13 cellular contexts compared by ENCODE assay signal in genomic region chr3:122969585-122970453, GRCh38. TPM values are rescaled to one million over a fixed set of nuclear protein-coding genes. Genes with fewer than 3 reads are reported as not detected.
DNase-seq lines count a peak whose midpoint lies in the region; ATAC-seq and TF ChIP-seq lines count a peak whose summit lies in the region.
"Had no signal": no experiment of that assay in that cellular context is flagged by ENCODE, and none has a peak within 500 bp of the region (broad histone marks: within the 10 kb centered on the region; RNA-seq: fewer than 3 reads in every experiment).

No MANE protein-coding gene starts in this region.

- peak; percentile 11; the same call in 2 of the 3 replicates for ATAC-seq in SK-N-SH treated with all-trans-retinoic acid at 6 μM for 48 hours
- no peak for ATAC-seq in foreskin keratinocyte
- ATAC-seq in GM21528 (IDR thresholded peaks at IDR 0.05; ENCODE audit: low FRiP score, unreplicated experiment) = no peak
- no peak for ATAC-seq in activated CD8-positive, alpha-beta T cell treated with anti-CD3 and anti-CD28 coated beads for 36 hours
- ATAC-seq: K562, T-cell had no signal

- H3K9me3 Mint-ChIP-seq in activated CD8-positive, alpha-beta T cell treated with anti-CD3 and anti-CD28 coated beads for 36 hours = no peaks in the 10 kb centered on the region
- H3K9me3 Mint-ChIP-seq: activated naive CD8-positive, alpha-beta T cell treated with anti-CD3 and anti-CD28 coated beads for 36 hours; T-cell had no signal

- no peak overlapping the region for H3K4me3 Mint-ChIP-seq in activated CD8-positive, alpha-beta T cell treated with anti-CD3 and anti-CD28 coated beads for 36 hours
- H3K4me3 Mint-ChIP-seq: activated naive CD8-positive, alpha-beta T cell treated with anti-CD3 and anti-CD28 coated beads for 36 hours; T-cell had no signal

- POLR2A ChIA-PET in HEK293 (lab: Yijun Ruan, JAX) = no interaction called here
- POLR2A ChIA-PET in activated CD8-positive, alpha-beta T cell treated with anti-CD3 and anti-CD28 coated beads for 36 hours (lab: Charles Lee) = no interaction called here

- peaks cover 69% of the 10 kb centered on the region for H3K27me3 ChIP-seq in foreskin keratinocyte

- H3K4me1 Mint-ChIP-seq in activated CD8-positive, alpha-beta T cell treated with anti-CD3 and anti-CD28 coated beads for 36 hours (ENCODE audit: low read depth) = peaks cover under 1% of the 10 kb centered on the region

- CTCF ChIA-PET in HEK293 (lab: Yijun Ruan, JAX) = interaction anchor here (0.8 to 1.6 kb wide), 3 partner anchors 27 to 91 kb away, joined by 3 to 4 read pairs (median 3); no protein-coding TSS in a partner anchor
- CTCF ChIA-PET in activated CD8-positive, alpha-beta T cell treated with anti-CD3 and anti-CD28 coated beads for 36 hours (lab: Charles Lee) = no interaction called here

- no peaks in the 10 kb centered on the region for H3K27me3 Mint-ChIP-seq in activated CD8-positive, alpha-beta T cell treated with anti-CD3 and anti-CD28 coated beads for 36 hours

- no peaks in the 10 kb centered on the region for H3K36me3 Mint-ChIP-seq in activated CD8-positive, alpha-beta T cell treated with anti-CD3 and anti-CD28 coated beads for 36 hours (ENCODE audit: low read depth)
- H3K36me3 Mint-ChIP-seq: activated naive CD8-positive, alpha-beta T cell treated with anti-CD3 and anti-CD28 coated beads for 36 hours; T-cell had no signal

- H3K36me3 ChIP-seq in HEK293 (ENCODE audit: control insufficient read depth in 2 of 2, insufficient read depth in 1 of 2, low read length in 2 of 2) = no peaks in the 10 kb centered on the region

- TF ChIP-seq CTCF in HEK293 (tag by site-specific recombination; IDR thresholded peaks at IDR 0.05) = no peak
- no peak for TF ChIP-seq CTCF in foreskin keratinocyte (conservative IDR thresholded peaks at IDR 0.05)
- TF ChIP-seq CTCF in activated CD8-positive, alpha-beta T cell treated with anti-CD3 and anti-CD28 coated beads for 36 hours (IDR thresholded peaks at IDR 0.05) = no peak

- no peak overlapping the region for H3K4me3 ChIP-seq in HEK293 (ENCODE audit: low read depth, low read length)
- H3K4me3 ChIP-seq: K562 had no signal

- H3K27ac ChIP-seq in HEK293 (ENCODE audit: extremely low read depth, low read depth, low read length) (no peak overlapping the region), foreskin keratinocyte (no peak overlapping the region)

- intact Hi-C loops in activated CD8-positive, alpha-beta T cell treated with anti-CD3 and anti-CD28 coated beads for 36 hours (cut with micrococcal nuclease) = no loop called here

- H3K9me3 ChIP-seq in HEK293 (ENCODE audit: control insufficient read depth, insufficient read depth, low read depth, low read length) = no peaks in the 10 kb centered on the region

- peaks cover 6% of the 10 kb centered on the region for H3K4me1 ChIP-seq in HEK293 (ENCODE audit: control insufficient read depth, insufficient read depth, low read length)
- H3K4me1 ChIP-seq in foreskin keratinocyte = no peaks in the 10 kb centered on the region

- no peak overlapping the region for H3K27ac Mint-ChIP-seq in activated CD8-positive, alpha-beta T cell treated with anti-CD3 and anti-CD28 coated beads for 36 hours
- H3K27ac Mint-ChIP-seq: activated naive CD8-positive, alpha-beta T cell treated with anti-CD3 and anti-CD28 coated beads for 36 hours; T-cell had no signal

- peak; percentile 46 to 76 for DNase-seq in foreskin keratinocyte
- peak; percentile 97 for DNase-seq in renal cortical epithelial cell (ENCODE audit: low read depth)
- DNase-seq in islet precursor cell = no peak
- no peak for DNase-seq in activated CD8-positive, alpha-beta T cell treated with anti-CD3 and anti-CD28 coated beads for 36 hours
- no peak for DNase-seq in NK-92 treated with Interleukin-12 subunit alpha and Interleukin-12 subunit beta, amount 100 ng/mL, for 24 hours (lab: John Stamatoyannopoulos, UW)
- DNase-seq: activated CD8-positive, alpha-beta memory T cell treated with anti-CD3 and anti-CD28 coated beads for 24 hours; activated naive CD8-positive, alpha-beta T cell treated with anti-CD3 and anti-CD28 coated beads for 36 hours; T-cell had no signal

TF ChIP-seq in HEK293, 187 proteins besides CTCF, POLR2A, EP300 and RAD21 (continues in another document):
- TF ChIP-seq ZFHX2 (tag by site-specific recombination; conservative IDR thresholded peaks at IDR 0.05) = peak; percentile 54
- no peak for TF ChIP-seq ZNF18 (tag by site-specific recombination; IDR thresholded peaks at IDR 0.05)

TF ChIP-seq in SK-N-SH treated with all-trans-retinoic acid at 6 μM for 48 hours, 23 proteins besides CTCF, POLR2A, EP300 and RAD21:
- TF ChIP-seq TCF4 (CRISPR knock-in tag; IDR thresholded peaks at IDR 0.05; ENCODE audit: borderline replicate concordance) (no peak), ZFP3 (CRISPR knock-in tag; IDR thresholded peaks at IDR 0.05) (no peak), BACH2 (CRISPR knock-in tag; IDR thresholded peaks at IDR 0.05; ENCODE audit: borderline replicate concordance) (no peak), ESRRG (CRISPR knock-in tag; IDR thresholded peaks at IDR 0.05) (no peak)

RNA-seq across cellular contexts. Expression of gene SEMA5B, which starts 57.7 kb away (rescaled TPM):
- total RNA-seq in foreskin keratinocyte (not detected in 2 replicates), renal cortical epithelial cell (3.6 TPM in 1 of 2 replicates, not detected in the other)
- polyA plus RNA-seq in foreskin keratinocyte = not detected in 2 replicates
- not detected for total RNA-seq in activated CD8-positive, alpha-beta T cell treated with anti-CD3 and anti-CD28 coated beads for 36 hours
- total RNA-seq: activated naive CD8-positive, alpha-beta T cell treated with anti-CD3 and anti-CD28 coated beads for 36 hours; K562; pulmonary artery endothelial cell had no signal
- polyA plus RNA-seq: K562 had no signal

Comparison
In these comparisons a context has a peak if more than half of its experiments do, and no peak if none do; other contexts are left out.
1. DNase-seq: peak in foreskin keratinocyte (2 of 2) and renal cortical epithelial cell (single experiment); none in islet precursor cell (single experiment), activated CD8-positive, alpha-beta T cell treated with anti-CD3 and anti-CD28 coated beads for 36 hours (single experiment) and NK-92 treated with Interleukin-12 subunit alpha and Interleukin-12 subunit beta, amount 100 ng/mL, for 24 hours (single experiment).